1 cellular context compared by ENCODE assay signal in the genomic region with DNA sequence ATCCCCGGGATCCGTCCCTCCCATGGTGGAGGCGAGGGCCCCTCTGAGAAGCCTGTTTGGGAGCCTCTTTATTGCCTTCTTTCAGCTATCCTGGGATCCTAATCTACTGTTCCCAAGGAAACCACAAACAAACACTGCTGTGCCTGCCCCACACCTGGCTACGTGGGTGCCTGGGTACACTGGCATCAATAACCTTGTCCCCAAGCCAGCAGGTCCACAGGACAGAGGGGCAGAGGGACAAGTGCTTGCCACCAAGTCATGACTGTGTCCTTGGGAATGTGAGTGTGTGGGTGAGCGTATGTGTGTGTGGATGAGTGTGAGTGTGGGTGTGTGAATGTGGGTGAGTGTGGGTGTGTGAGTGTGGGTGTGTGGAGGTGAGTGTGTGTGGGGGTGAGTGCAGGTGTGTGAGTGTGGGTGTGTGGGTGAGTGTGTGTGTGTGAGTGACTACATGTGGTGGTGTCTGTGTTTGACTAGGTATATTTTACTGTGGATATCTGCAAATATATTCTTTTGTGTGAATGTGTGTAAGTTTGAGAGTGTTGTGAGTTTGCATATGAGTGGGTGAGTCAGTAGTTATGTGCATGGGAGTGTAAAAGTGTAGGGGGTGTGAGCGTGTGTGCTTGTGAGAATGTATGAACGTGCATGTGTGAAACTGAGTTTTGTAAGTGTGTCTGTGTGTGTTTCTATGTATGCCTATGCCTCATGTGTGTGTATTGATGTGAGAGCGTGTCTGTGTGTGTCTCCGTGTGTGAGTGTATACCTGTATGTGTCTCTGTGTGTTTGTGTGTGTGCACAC.
TF ChIP-seq lines count a peak whose summit lies in the region.

No MANE protein-coding gene starts in this region.

TF ChIP-seq in HCT116, 20 proteins besides CTCF, POLR2A, EP300 and RAD21 (continued from another document):
- TF ChIP-seq, protein P1, sequence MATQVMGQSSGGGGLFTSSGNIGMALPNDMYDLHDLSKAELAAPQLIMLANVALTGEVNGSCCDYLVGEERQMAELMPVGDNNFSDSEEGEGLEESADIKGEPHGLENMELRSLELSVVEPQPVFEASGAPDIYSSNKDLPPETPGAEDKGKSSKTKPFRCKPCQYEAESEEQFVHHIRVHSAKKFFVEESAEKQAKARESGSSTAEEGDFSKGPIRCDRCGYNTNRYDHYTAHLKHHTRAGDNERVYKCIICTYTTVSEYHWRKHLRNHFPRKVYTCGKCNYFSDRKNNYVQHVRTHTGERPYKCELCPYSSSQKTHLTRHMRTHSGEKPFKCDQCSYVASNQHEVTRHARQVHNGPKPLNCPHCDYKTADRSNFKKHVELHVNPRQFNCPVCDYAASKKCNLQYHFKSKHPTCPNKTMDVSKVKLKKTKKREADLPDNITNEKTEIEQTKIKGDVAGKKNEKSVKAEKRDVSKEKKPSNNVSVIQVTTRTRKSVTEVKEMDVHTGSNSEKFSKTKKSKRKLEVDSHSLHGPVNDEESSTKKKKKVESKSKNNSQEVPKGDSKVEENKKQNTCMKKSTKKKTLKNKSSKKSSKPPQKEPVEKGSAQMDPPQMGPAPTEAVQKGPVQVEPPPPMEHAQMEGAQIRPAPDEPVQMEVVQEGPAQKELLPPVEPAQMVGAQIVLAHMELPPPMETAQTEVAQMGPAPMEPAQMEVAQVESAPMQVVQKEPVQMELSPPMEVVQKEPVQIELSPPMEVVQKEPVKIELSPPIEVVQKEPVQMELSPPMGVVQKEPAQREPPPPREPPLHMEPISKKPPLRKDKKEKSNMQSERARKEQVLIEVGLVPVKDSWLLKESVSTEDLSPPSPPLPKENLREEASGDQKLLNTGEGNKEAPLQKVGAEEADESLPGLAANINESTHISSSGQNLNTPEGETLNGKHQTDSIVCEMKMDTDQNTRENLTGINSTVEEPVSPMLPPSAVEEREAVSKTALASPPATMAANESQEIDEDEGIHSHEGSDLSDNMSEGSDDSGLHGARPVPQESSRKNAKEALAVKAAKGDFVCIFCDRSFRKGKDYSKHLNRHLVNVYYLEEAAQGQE (IDR thresholded peaks at IDR 0.05; ENCODE audit: low read depth), result no peak
- TF ChIP-seq JUND (IDR thresholded peaks at IDR 0.05) (0 out of 2 replicates have a peak, but pooled peaks have one; percentile 23), EGR1 (IDR thresholded peaks at IDR 0.05; ENCODE audit: low read depth) (peak; percentile 76), ELF1 (IDR thresholded peaks at IDR 0.05; ENCODE audit: borderline replicate concordance, low read depth) (no peak), POLR2AphosphoS5 (IDR thresholded peaks at IDR 0.05; ENCODE audit: low read depth, low read length) (no peak)
